8 cellular contexts compared by ENCODE assay signal in genomic region chr1:16873076-16873879, GRCh38. TPM values are rescaled to one million over a fixed set of nuclear protein-coding genes. Genes with fewer than 3 reads are reported as not detected.
DNase-seq lines count a peak whose midpoint lies in the region; ATAC-seq and TF ChIP-seq lines count a peak whose summit lies in the region.
"Not testable (repeated sequence)": the region's sequence is repeated elsewhere in the genome, so short reads cannot be mapped to it uniquely, and the experiment has no call there.

No MANE protein-coding gene starts in this region.

- not testable (repeated sequence) for H3K27me3 ChIP-seq in CD4-positive, alpha-beta T cell (ENCODE audit: control insufficient read depth, insufficient read depth, low read length); trophoblast cell (ENCODE audit: insufficient read depth, low read length)
- H3K27me3 ChIP-seq in esophagus squamous epithelium: peaks cover 0 to 69% (median 0%) of the 10 kb centered on the region in 4 donors

- not testable (repeated sequence) for H4K91ac ChIP-seq in trophoblast cell (ENCODE audit: low read depth, low read length)

- H3K4me2 ChIP-seq in trophoblast cell (ENCODE audit: low read length): peak overlapping the region; percentile 64

- H2BK120ac ChIP-seq in trophoblast cell (ENCODE audit: insufficient read depth, low read length, poor library complexity): not testable (repeated sequence)

- intact Hi-C loops in CD4-positive, alpha-beta T cell (cut with DNase I, micrococcal nuclease); esophagus squamous epithelium (cut with DNase I); left colon (cut with DNase I, micrococcal nuclease): not testable (repeated sequence)

- H3K4me3 ChIP-seq in esophagus squamous epithelium: peak overlapping the region in 3 of 4 donors; percentile 30 to 56 (median 34)
- not testable (repeated sequence) for H3K4me3 ChIP-seq in trophoblast cell (ENCODE audit: low read depth, low read length)

- not testable (repeated sequence) for H3K79me1 ChIP-seq in trophoblast cell (ENCODE audit: low read length)

- not testable (repeated sequence) for H3K9ac ChIP-seq in trophoblast cell (ENCODE audit: low read length)

- H3K36me3 Mint-ChIP-seq in CD4-positive, alpha-beta T cell (ENCODE audit: low read depth); stimulated activated naive B cell treated with anti-CD40 and anti-IgM and Interleukin-4, amounts not matched to agents 10 μg/mL and 1 μg/mL and 100 μg/mL, for 72 hours: not testable (repeated sequence)

- not testable (repeated sequence) for TF ChIP-seq CTCF in CD4-positive, alpha-beta T cell (IDR thresholded peaks at IDR 0.05); esophagus squamous epithelium (IDR thresholded peaks at IDR 0.05)

- not testable (repeated sequence) for H3K18ac ChIP-seq in trophoblast cell (ENCODE audit: low read length)

- not testable (repeated sequence) for H3K9me3 Mint-ChIP-seq in CD4-positive, alpha-beta T cell; stimulated activated naive B cell treated with anti-CD40 and anti-IgM and Interleukin-4, amounts not matched to agents 10 μg/mL and 1 μg/mL and 100 μg/mL, for 72 hours

- H3K79me2 ChIP-seq in trophoblast cell (ENCODE audit: control insufficient read depth, insufficient read depth, low read length, poor library complexity): not testable (repeated sequence)

- 15 to 29% methylated on average over 14 to 16 of the region's 52 CpGs for WGBS in esophagus squamous epithelium, 2 donors
- no CpG with 5 or more reads among the region's 52 CpGs for WGBS in trophoblast cell (ENCODE audit: extremely low coverage, insufficient coverage, insufficient read length)

- TF ChIP-seq POLR2A in esophagus squamous epithelium (IDR thresholded peaks at IDR 0.05): not testable (repeated sequence)

- peak overlapping the region; percentile 87 for H3K4me3 Mint-ChIP-seq in CD4-positive, alpha-beta T cell
- peak overlapping the region; percentile 80 to 84 for H3K4me3 Mint-ChIP-seq in stimulated activated naive B cell treated with anti-CD40 and anti-IgM and Interleukin-4, amounts not matched to agents 10 μg/mL and 1 μg/mL and 100 μg/mL, for 72 hours

- not testable (repeated sequence) for H3K36me3 ChIP-seq in esophagus squamous epithelium; trophoblast cell (ENCODE audit: control insufficient read depth in 1 of 2, insufficient read depth in 2 of 2, low read length in 2 of 2)

- peaks cover 33% of the 10 kb centered on the region for H3K27me3 Mint-ChIP-seq in CD4-positive, alpha-beta T cell
- H3K27me3 Mint-ChIP-seq in stimulated activated naive B cell treated with anti-CD40 and anti-IgM and Interleukin-4, amounts not matched to agents 10 μg/mL and 1 μg/mL and 100 μg/mL, for 72 hours: peaks cover 17 to 19% of the 10 kb centered on the region in 2 donors

- POLR2A ChIA-PET in CD4-positive, alpha-beta T cell (lab: Charles Lee): interaction anchor here (0.7 kb wide), 1 partner anchor 139 kb away, joined by 4 read pairs; no protein-coding TSS in a partner anchor

- peaks cover 4 to 17% (median 4%) of the 10 kb centered on the region in 3 donors for H3K4me1 ChIP-seq in esophagus squamous epithelium
- not testable (repeated sequence) for H3K4me1 ChIP-seq in trophoblast cell (ENCODE audit: control insufficient read depth in 1 of 2, insufficient read depth in 2 of 2, low read length in 2 of 2)

- not testable (repeated sequence) for H3K27ac Mint-ChIP-seq in CD4-positive, alpha-beta T cell
- H3K27ac Mint-ChIP-seq in stimulated activated naive B cell treated with anti-CD40 and anti-IgM and Interleukin-4, amounts not matched to agents 10 μg/mL and 1 μg/mL and 100 μg/mL, for 72 hours: peak overlapping the region; percentile 90

- H2BK5ac ChIP-seq in trophoblast cell (ENCODE audit: low read depth, low read length, poor library complexity): not testable (repeated sequence)

- H3K4ac ChIP-seq in trophoblast cell (ENCODE audit: low read depth, low read length): not testable (repeated sequence)

- H3K14ac ChIP-seq in trophoblast cell (ENCODE audit: low read length): not testable (repeated sequence)

- H3K9me3 ChIP-seq in CD4-positive, alpha-beta T cell (ENCODE audit: control insufficient read depth, low read length); esophagus squamous epithelium; trophoblast cell (ENCODE audit: insufficient read depth, low read depth, low read length): not testable (repeated sequence)

- ATAC-seq in CD4-positive, alpha-beta T cell (ENCODE audit: poor library complexity): peak; percentile 33
- peak; percentile 74 for ATAC-seq in left colon
- peak; percentile 22 to 27 for ATAC-seq in stimulated activated naive B cell treated with anti-CD40 and anti-IgM and Interleukin-4, amounts not matched to agents 10 μg/mL and 1 μg/mL and 100 μg/mL, for 72 hours (replicated peaks)

- H2AK5ac ChIP-seq in trophoblast cell (ENCODE audit: low read length): not testable (repeated sequence)

- peak in 8 of 10 experiments; percentile 31 to 74 (median 56) for DNase-seq in CD4-positive, alpha-beta T cell
- peak; percentile 17 for DNase-seq in NCI-H345 (lab: John Stamatoyannopoulos, UW)
- DNase-seq in activated CD8-positive, alpha-beta memory T cell treated with anti-CD3 and anti-CD28 coated beads, Interleukin-2, amount 50 U/mL, for 4 hours: peak; percentile 73
- peak; percentile 35 for DNase-seq in astrocyte of the hippocampus (ENCODE audit: low read depth, low spot score)
- DNase-seq in esophagus squamous epithelium (lab: John Stamatoyannopoulos, UW); stimulated activated naive B cell treated with anti-CD40 and anti-IgM and Interleukin-4, amounts not matched to agents 10 μg/mL and 1 μg/mL and 100 μg/mL, for 72 hours: not testable (repeated sequence)
- DNase-seq in left colon: peak; percentile 69 to 70
- peak in 1 of 2 donors; percentile 53 for DNase-seq in trophoblast cell

- H4K8ac ChIP-seq in trophoblast cell (ENCODE audit: low read depth, low read length): not testable (repeated sequence)

- CTCF ChIA-PET in CD4-positive, alpha-beta T cell (lab: Charles Lee): not testable (repeated sequence)

- not testable (repeated sequence) for H2BK12ac ChIP-seq in trophoblast cell (ENCODE audit: low read length)

- H3K23ac ChIP-seq in trophoblast cell (ENCODE audit: low read length): not testable (repeated sequence)

- H3K4me1 Mint-ChIP-seq in CD4-positive, alpha-beta T cell (ENCODE audit: low read depth): peaks cover 11% of the 10 kb centered on the region
- H3K4me1 Mint-ChIP-seq in stimulated activated naive B cell treated with anti-CD40 and anti-IgM and Interleukin-4, amounts not matched to agents 10 μg/mL and 1 μg/mL and 100 μg/mL, for 72 hours: peaks cover 15% of the 10 kb centered on the region in 2 donors

- not testable (repeated sequence) for H3K27ac ChIP-seq in CD4-positive, alpha-beta T cell (ENCODE audit: low read depth, low read length); esophagus squamous epithelium; trophoblast cell (ENCODE audit: low read depth, low read length)

- H4K12ac ChIP-seq in trophoblast cell (ENCODE audit: low read depth, low read length): not testable (repeated sequence)

- H2AFZ ChIP-seq in trophoblast cell (ENCODE audit: insufficient read depth, low read length, poor library complexity): not testable (repeated sequence)

RNA-seq across cellular contexts. Expression of gene RNU1-2, which starts 22.5 kb away (rescaled TPM):
- total RNA-seq in CD4-positive, alpha-beta T cell: 1,000 to 10,000 TPM; 4,982 to 5,937 TPM
- total RNA-seq in esophagus squamous epithelium (under 1 TPM; under 0.01 TPM), left colon (1,000 to 10,000 TPM; 3,977 to 5,589 TPM)
- not detected in 2 replicates for polyA plus RNA-seq in trophoblast cell (2013)

RNA-seq across cellular contexts. Expression of gene CROCC, which starts 48.5 kb away (rescaled TPM):
- total RNA-seq in CD4-positive, alpha-beta T cell: 10 to 100 TPM; 47.4 to 49.7 TPM
- total RNA-seq in esophagus squamous epithelium (10 to 100 TPM in 3 of 4 donors, 1 to 10 TPM in 1; 8.5 to 43.1 (median 30.2) TPM), left colon (10 to 100 TPM; 11.3 to 11.4 TPM)
- 6.2 TPM in 2 replicates for polyA plus RNA-seq in trophoblast cell (2013)

Comparison
In these comparisons a context has a peak if more than half of its experiments do, and no peak if none do; other contexts are left out.
1. RNA of gene RNU1-2, which starts 22.5 kb away (total RNA-seq): 4,982 to 5,937 TPM in CD4-positive, alpha-beta T cell and 3,977 to 5,589 TPM in left colon; under 0.01 TPM in esophagus squamous epithelium; every median in the first group is over 1,000 times any median in the second.
2. Peak in every context shown above with its lines, with median percentiles within 50 percentile points of each other: ATAC-seq.